14 cellular contexts compared by ENCODE assay signal in genomic region chr12:3669594-3669993, GRCh38.
DNase-seq lines count a peak whose midpoint lies in the region; ATAC-seq and TF ChIP-seq lines count a peak whose summit lies in the region.
"Had no signal": no experiment of that assay in that cellular context is flagged by ENCODE, and none has a peak within 500 bp of the region (broad histone marks: within the 10 kb centered on the region; RNA-seq: fewer than 3 reads in every experiment).

No MANE protein-coding gene starts in this region.

- H3K9me3 ChIP-seq in vagina = no peaks in the 10 kb centered on the region
- H3K9me3 ChIP-seq: Caco-2, HAP-1 had no signal

- no peak overlapping the region for H3K27ac ChIP-seq in vagina
- H3K27ac ChIP-seq: C4-2B, GM23248, HL-60 had no signal

- POLR2A ChIA-PET in activated naive CD8-positive, alpha-beta T cell treated with anti-CD3 and anti-CD28 coated beads, Interleukin-2, amount 10 ng/mL, durations not matched to agents 7 days and 5 days (lab: Charles Lee) = no interaction called here

- H3K4me3 ChIP-seq in vagina = no peak overlapping the region
- H3K4me3 ChIP-seq: GM23248, HAP-1 had no signal

- peaks cover 12% of the 10 kb centered on the region for H3K4me1 Mint-ChIP-seq in activated naive CD8-positive, alpha-beta T cell treated with anti-CD3 and anti-CD28 coated beads, Interleukin-2, amount 10 ng/mL, durations not matched to agents 7 days and 5 days
- peaks cover 3% of the 10 kb centered on the region for H3K4me1 Mint-ChIP-seq in activated naive CD8-positive, alpha-beta T cell treated with anti-CD3 and anti-CD28 coated beads, Interleukin-2, amount 50 U/mL, for 24 hours
- H3K4me1 Mint-ChIP-seq in immature natural killer cell = peaks cover 10 to 12% of the 10 kb centered on the region in 2 donors
- H3K4me1 Mint-ChIP-seq in natural killer cell = peaks cover 6 to 20% of the 10 kb centered on the region in 2 donors

- no peak overlapping the region for H3K4me3 Mint-ChIP-seq in activated naive CD8-positive, alpha-beta T cell treated with anti-CD3 and anti-CD28 coated beads, Interleukin-2, amount 10 ng/mL, durations not matched to agents 7 days and 5 days
- H3K4me3 Mint-ChIP-seq in activated naive CD8-positive, alpha-beta T cell treated with anti-CD3 and anti-CD28 coated beads, Interleukin-2, amount 50 U/mL, for 24 hours = no peak overlapping the region
- H3K4me3 Mint-ChIP-seq in immature natural killer cell (no peak overlapping the region), natural killer cell (no peak overlapping the region)
- H3K4me3 Mint-ChIP-seq: CD4-positive, alpha-beta T cell had no signal

- DNase-seq in activated naive CD8-positive, alpha-beta T cell treated with anti-CD3 and anti-CD28 coated beads, Interleukin-2, amount 10 ng/mL, durations not matched to agents 7 days and 5 days = no peak
- DNase-seq in activated naive CD8-positive, alpha-beta T cell treated with anti-CD3 and anti-CD28 coated beads, Interleukin-2, amount 50 U/mL, for 24 hours = no peak
- no peak for DNase-seq in immature natural killer cell
- DNase-seq in natural killer cell = no peak
- DNase-seq in vagina (ENCODE audit: extremely low spot score in 2 of 2) = peak; percentile 34 to 52
- no peak for DNase-seq in kidney glomerular epithelial cell (lab: John Stamatoyannopoulos, UW)
- no peak for DNase-seq in AML-193 (lab: John Stamatoyannopoulos, UW)
- DNase-seq: ACHN; Caco-2; CD4-positive, alpha-beta T cell had no signal

- TF ChIP-seq CTCF in natural killer cell (IDR thresholded peaks at IDR 0.05) = no peak
- TF ChIP-seq CTCF in vagina (IDR thresholded peaks at IDR 0.05) = no peak

- no peaks in the 10 kb centered on the region for H3K4me1 ChIP-seq in vagina
- H3K4me1 ChIP-seq: Caco-2, HAP-1 had no signal

- H3K27me3 ChIP-seq in vagina = no peaks in the 10 kb centered on the region

- peaks cover 18% of the 10 kb centered on the region for H3K36me3 Mint-ChIP-seq in activated naive CD8-positive, alpha-beta T cell treated with anti-CD3 and anti-CD28 coated beads, Interleukin-2, amount 10 ng/mL, durations not matched to agents 7 days and 5 days
- H3K36me3 Mint-ChIP-seq in activated naive CD8-positive, alpha-beta T cell treated with anti-CD3 and anti-CD28 coated beads, Interleukin-2, amount 50 U/mL, for 24 hours (ENCODE audit: low read depth) = peaks cover 30% of the 10 kb centered on the region
- H3K36me3 Mint-ChIP-seq in immature natural killer cell (peaks cover 27 to 63% (median 27%) of the 10 kb centered on the region in 3 donors), natural killer cell (peaks cover 22% of the 10 kb centered on the region)

- peak overlapping the region; percentile 26 for H3K27ac Mint-ChIP-seq in activated naive CD8-positive, alpha-beta T cell treated with anti-CD3 and anti-CD28 coated beads, Interleukin-2, amount 10 ng/mL, durations not matched to agents 7 days and 5 days
- H3K27ac Mint-ChIP-seq in activated naive CD8-positive, alpha-beta T cell treated with anti-CD3 and anti-CD28 coated beads, Interleukin-2, amount 50 U/mL, for 24 hours = no peak overlapping the region
- H3K27ac Mint-ChIP-seq in immature natural killer cell (peak overlapping the region in 5 of 6 donors; percentile 9 to 76 (median 41)), natural killer cell (peak overlapping the region; percentile 18 to 64)
- H3K27ac Mint-ChIP-seq: CD4-positive, alpha-beta T cell had no signal

- no peaks in the 10 kb centered on the region for H3K36me3 ChIP-seq in vagina

- H3K9me3 Mint-ChIP-seq in activated naive CD8-positive, alpha-beta T cell treated with anti-CD3 and anti-CD28 coated beads, Interleukin-2, amount 10 ng/mL, durations not matched to agents 7 days and 5 days = no peaks in the 10 kb centered on the region
- H3K9me3 Mint-ChIP-seq in activated naive CD8-positive, alpha-beta T cell treated with anti-CD3 and anti-CD28 coated beads, Interleukin-2, amount 50 U/mL, for 24 hours = no peaks in the 10 kb centered on the region
- H3K9me3 Mint-ChIP-seq in immature natural killer cell = no peaks in the 10 kb centered on the region
- H3K9me3 Mint-ChIP-seq in natural killer cell = no peaks in the 10 kb centered on the region
- H3K9me3 Mint-ChIP-seq: CD4-positive, alpha-beta T cell had no signal

- intact Hi-C loops in natural killer cell (cut with micrococcal nuclease) (no loop called here), vagina (cut with DNase I) (no loop called here)

- TF ChIP-seq POLR2A in vagina (IDR thresholded peaks at IDR 0.05) = no peak

- no peak for ATAC-seq in activated naive CD8-positive, alpha-beta T cell treated with anti-CD3 and anti-CD28 coated beads, Interleukin-2, amount 10 ng/mL, durations not matched to agents 7 days and 5 days (ENCODE audit: low read depth)
- no peak for ATAC-seq in activated naive CD8-positive, alpha-beta T cell treated with anti-CD3 and anti-CD28 coated beads, Interleukin-2, amount 50 U/mL, for 24 hours
- ATAC-seq in natural killer cell = no peak

- H3K27me3 Mint-ChIP-seq in activated naive CD8-positive, alpha-beta T cell treated with anti-CD3 and anti-CD28 coated beads, Interleukin-2, amount 10 ng/mL, durations not matched to agents 7 days and 5 days = no peaks in the 10 kb centered on the region
- H3K27me3 Mint-ChIP-seq in activated naive CD8-positive, alpha-beta T cell treated with anti-CD3 and anti-CD28 coated beads, Interleukin-2, amount 50 U/mL, for 24 hours = no peaks in the 10 kb centered on the region
- H3K27me3 Mint-ChIP-seq in immature natural killer cell (ENCODE audit: low read depth in 3 of 3) (peaks cover 0 to 2% (median 0%) of the 10 kb centered on the region in 3 donors), natural killer cell (ENCODE audit: low read depth in 2 of 2) (no peaks in the 10 kb centered on the region)
- H3K27me3 Mint-ChIP-seq: CD4-positive, alpha-beta T cell had no signal

Comparison
In these comparisons a context has a peak if more than half of its experiments do, and no peak if none do; other contexts are left out.
1. DNase-seq: peak in vagina (2 of 2); none in activated naive CD8-positive, alpha-beta T cell treated with anti-CD3 and anti-CD28 coated beads, Interleukin-2, amount 10 ng/mL, durations not matched to agents 7 days and 5 days (single experiment), activated naive CD8-positive, alpha-beta T cell treated with anti-CD3 and anti-CD28 coated beads, Interleukin-2, amount 50 U/mL, for 24 hours (single experiment), immature natural killer cell (0 of 3), natural killer cell (single experiment), kidney glomerular epithelial cell (single experiment) and AML-193 (0 of 2).